ENCODE assay signal across 32 cellular contexts in genomic region chr9:92493741-92494387, GRCh38. TPM values are rescaled to one million over a fixed set of nuclear protein-coding genes. Genes with fewer than 3 reads are reported as not detected.
"Had no signal": no experiment of that assay in that cellular context is flagged by ENCODE, and none has a peak within 500 bp of the region (broad histone marks: within the 10 kb centered on the region; RNA-seq: fewer than 3 reads in every experiment).

No MANE protein-coding gene starts in this region.

- H3K9me3 Mint-ChIP-seq: naive thymus-derived CD4-positive, alpha-beta T cell; T-helper 2 cell treated with Interferon-gamma antibody and Interleukin-4, amounts not matched to agents 5 μg/mL and 100 μg/mL, for 36 hours had no signal

- H3K27me3 ChIP-seq: adrenal gland, body of pancreas, colonic mucosa, gastrocnemius medialis had no signal

- H3K4me3 ChIP-seq: adrenal gland, body of pancreas, colonic mucosa, gastrocnemius medialis, psoas muscle, thoracic aorta had no signal

- DNase-seq: activated CD4-positive, alpha-beta T cell treated with anti-CD3 and anti-CD28 coated beads for 48 hours; activated CD4-positive, alpha-beta T cell treated with anti-CD3 and anti-CD28 coated beads, Interleukin-2, amount 50 U/mL, for 48 hours; activated CD4-positive, CD25-positive, alpha-beta regulatory T cell; activated CD8-positive, alpha-beta memory T cell treated with anti-CD3 and anti-CD28 coated beads for 24 hours; activated effector memory CD4-positive, alpha-beta T cell treated with Interleukin-2 at 50 U/mL for 16 hours; activated naive CD4-positive, alpha-beta T cell treated with Interleukin-2 at 50 U/mL for 16 hours; adrenal gland; aorta; body of pancreas; colonic mucosa; effector CD8-positive, alpha-beta T cell; gastrocnemius medialis; glutamatergic neuron; left colon; mammary epithelial cell; midbrain; naive thymus-derived CD4-positive, alpha-beta T cell; nucleus accumbens; psoas muscle; stimulated activated CD4-positive, alpha-beta T cell treated with anti-CD3 and anti-CD28 coated beads, Interleukin-15, amount 100 ng/mL, for 24 hours; stimulated activated CD4-positive, alpha-beta T cell treated with anti-CD3 and anti-CD28 coated beads, Interleukin-2, amount 100 ng/mL, for 24 hours; stimulated activated naive CD4-positive, alpha-beta T cell; trophoblast cell had no signal

- H3K36me3 ChIP-seq: adrenal gland, colonic mucosa, gastrocnemius medialis, thoracic aorta had no signal

- ATAC-seq: body of pancreas; gastrocnemius medialis; left colon; naive thymus-derived CD4-positive, alpha-beta T cell; psoas muscle had no signal

- H3K9ac ChIP-seq: parathyroid adenoma had no signal

- H3K4me3 Mint-ChIP-seq: activated naive CD8-positive, alpha-beta T cell; naive thymus-derived CD4-positive, alpha-beta T cell; T-helper 2 cell treated with Interferon-gamma antibody and Interleukin-4, amounts not matched to agents 5 μg/mL and 100 μg/mL, for 36 hours had no signal

- H3K27me3 Mint-ChIP-seq: activated naive CD8-positive, alpha-beta T cell; naive thymus-derived CD4-positive, alpha-beta T cell had no signal

- H3K4me1 ChIP-seq: adrenal gland, body of pancreas, colonic mucosa, gastrocnemius medialis, parathyroid adenoma, psoas muscle had no signal

- H3K9me3 ChIP-seq: adrenal gland, body of pancreas, colonic mucosa, gastrocnemius medialis, psoas muscle, thoracic aorta had no signal

- H3K79me2 ChIP-seq: parathyroid adenoma had no signal

- H3K27ac ChIP-seq: body of pancreas, colonic mucosa, gastrocnemius medialis, parathyroid adenoma, psoas muscle, thoracic aorta had no signal

- FAIRE-seq: keratinocyte, urothelium cell line had no signal

- H3K27ac Mint-ChIP-seq: activated naive CD8-positive, alpha-beta T cell; naive thymus-derived CD4-positive, alpha-beta T cell; T-helper 2 cell treated with Interferon-gamma antibody and Interleukin-4, amounts not matched to agents 5 μg/mL and 100 μg/mL, for 36 hours had no signal

- H2AFZ ChIP-seq: parathyroid adenoma had no signal

RNA-seq across cellular contexts. Expression of gene ASPN, which starts 11.6 kb away (rescaled TPM):
- total RNA-seq: dermis microvascular lymphatic vessel endothelial cell; epithelial cell of proximal tubule; naive thymus-derived CD4-positive, alpha-beta T cell had no signal
- polyA plus RNA-seq: mammary epithelial cell; naive thymus-derived CD4-positive, alpha-beta T cell had no signal

RNA-seq across cellular contexts. Expression of gene ECM2, which starts 41.9 kb away (rescaled TPM):
- total RNA-seq: dermis microvascular lymphatic vessel endothelial cell; epithelial cell of proximal tubule; naive thymus-derived CD4-positive, alpha-beta T cell had no signal
- polyA plus RNA-seq: naive thymus-derived CD4-positive, alpha-beta T cell; neural cell had no signal
